ENCODE assay signal across 10 cellular contexts in genomic region chr1:67166196-67166595, GRCh38. TPM values are rescaled to one million over a fixed set of nuclear protein-coding genes. Genes with fewer than 3 reads are reported as not detected.
DNase-seq lines count a peak whose midpoint lies in the region; ATAC-seq and TF ChIP-seq lines count a peak whose summit lies in the region.
"Had no signal": no experiment of that assay in that cellular context is flagged by ENCODE, and none has a peak within 500 bp of the region (broad histone marks: within the 10 kb centered on the region; RNA-seq: fewer than 3 reads in every experiment).

Gene IL23R, plus strand, starts transcription at chr1:67166454. Its CDS starts 1,667 bp downstream, at chr1:67168121.

- H3K9me3 Mint-ChIP-seq in activated T-helper 1 cell treated with anti-CD3 and anti-CD28 coated beads, Interleukin-12 subunit alpha, Interleukin-12 subunit beta, Interleukin-2, Interleukin-4 antibody, amounts not matched to agents 30 ng/mL and 10 ng/mL and 1 ng/mL, durations not matched to agents 14 hours and 24 hours and 36 hours, result peaks cover 5% of the 10 kb centered on the region

- no peaks in the 10 kb centered on the region for H3K27me3 ChIP-seq in brain microvascular endothelial cell (replicated peaks)

- POLR2A ChIA-PET in GM10248 (lab: Yijun Ruan, JAX), result no interaction called here

- H3K4me1 Mint-ChIP-seq in activated T-helper 1 cell treated with anti-CD3 and anti-CD28 coated beads, Interleukin-12 subunit alpha, Interleukin-12 subunit beta, Interleukin-2, Interleukin-4 antibody, amounts not matched to agents 30 ng/mL and 10 ng/mL and 1 ng/mL, durations not matched to agents 14 hours and 24 hours and 36 hours (ENCODE audit: low read depth), result peaks cover 76% of the 10 kb centered on the region

- peak within 1 kb of the TSS; percentile 93 for H3K27ac Mint-ChIP-seq in activated T-helper 1 cell treated with anti-CD3 and anti-CD28 coated beads, Interleukin-12 subunit alpha, Interleukin-12 subunit beta, Interleukin-2, Interleukin-4 antibody, amounts not matched to agents 30 ng/mL and 10 ng/mL and 1 ng/mL, durations not matched to agents 14 hours and 24 hours and 36 hours

- peak; percentile 62 for DNase-seq in GM10248 (ENCODE audit: extremely low spot score)
- DNase-seq in activated T-helper 1 cell treated with anti-CD3 and anti-CD28 coated beads, Interleukin-12 subunit alpha, Interleukin-12 subunit beta, Interleukin-2, Interleukin-4 antibody, amounts not matched to agents 30 ng/mL and 10 ng/mL and 1 ng/mL, durations not matched to agents 14 hours and 24 hours and 36 hours (ENCODE audit: low spot score), result peak; percentile 62
- DNase-seq in brain microvascular endothelial cell, result no peak
- no peak for DNase-seq in NCI-H2196 (lab: John Stamatoyannopoulos, UW; ENCODE audit: unreplicated experiment)
- no peak for DNase-seq in GOT3 (lab: John Stamatoyannopoulos, UW)
- DNase-seq in DMS153 treated with DMSO at 0.1 percent for 48 hours (lab: John Stamatoyannopoulos, UW; ENCODE audit: unreplicated experiment), result no peak
- DNase-seq: NCI-H1092 had no signal

- H3K27ac ChIP-seq in brain microvascular endothelial cell, result no peak within 1 kb of the TSS

- CTCF ChIA-PET in GM10248 (lab: Yijun Ruan, JAX), result interaction anchor here (0.6 to 9.0 kb wide), 4 partner anchors 18 to 108 kb away, joined by 3 to 79 read pairs (median 12); no protein-coding TSS in a partner anchor

- H3K27me3 Mint-ChIP-seq in activated T-helper 1 cell treated with anti-CD3 and anti-CD28 coated beads, Interleukin-12 subunit alpha, Interleukin-12 subunit beta, Interleukin-2, Interleukin-4 antibody, amounts not matched to agents 30 ng/mL and 10 ng/mL and 1 ng/mL, durations not matched to agents 14 hours and 24 hours and 36 hours (ENCODE audit: insufficient read depth), result no peaks in the 10 kb centered on the region

- H3K4me3 ChIP-seq in brain microvascular endothelial cell (ENCODE audit: low read depth, low read length), result no peak within 1 kb of the TSS

- peak; percentile 86 for ATAC-seq in HG02973 (IDR thresholded peaks at IDR 0.05; ENCODE audit: unreplicated experiment)

- in situ Hi-C loops in brain microvascular endothelial cell (cut with HindIII; ENCODE audit: low pct_ligation_motif_present, low sequenced_read_pairs), result no loop called here

- H3K4me3 Mint-ChIP-seq in activated T-helper 1 cell treated with anti-CD3 and anti-CD28 coated beads, Interleukin-12 subunit alpha, Interleukin-12 subunit beta, Interleukin-2, Interleukin-4 antibody, amounts not matched to agents 30 ng/mL and 10 ng/mL and 1 ng/mL, durations not matched to agents 14 hours and 24 hours and 36 hours, result peak within 1 kb of the TSS; percentile 84

- intact Hi-C loops in activated T-helper 1 cell treated with anti-CD3 and anti-CD28 coated beads, Interleukin-12 subunit alpha, Interleukin-12 subunit beta, Interleukin-2, Interleukin-4 antibody, amounts not matched to agents 30 ng/mL and 10 ng/mL and 1 ng/mL, durations not matched to agents 14 hours and 24 hours and 36 hours (cut with micrococcal nuclease), result loop anchor here (1.0 kb wide), 4 partner anchors 8 to 108 kb away; no protein-coding TSS in a partner anchor

- no peaks in the 10 kb centered on the region for H3K36me3 ChIP-seq in brain microvascular endothelial cell (replicated peaks)

- TF ChIP-seq CTCF in GM10248 (IDR thresholded peaks at IDR 0.05; ENCODE audit: control extremely low read depth, extremely low read depth, low read depth, missing control alignments) (no peak), brain microvascular endothelial cell (IDR thresholded peaks at IDR 0.05; ENCODE audit: low read depth, low read length, missing control alignments) (no peak)

- peak; percentile 23 for TF ChIP-seq POLR2A in GM19099 (IDR thresholded peaks at IDR 0.05; ENCODE audit: extremely low read depth, insufficient read length, low read depth)

- peaks cover 14% of the 10 kb centered on the region for H3K36me3 Mint-ChIP-seq in activated T-helper 1 cell treated with anti-CD3 and anti-CD28 coated beads, Interleukin-12 subunit alpha, Interleukin-12 subunit beta, Interleukin-2, Interleukin-4 antibody, amounts not matched to agents 30 ng/mL and 10 ng/mL and 1 ng/mL, durations not matched to agents 14 hours and 24 hours and 36 hours (ENCODE audit: low read depth)

RNA-seq across cellular contexts. Expression of gene IL23R, which starts in this region (rescaled TPM):
- total RNA-seq in activated T-helper 1 cell treated with anti-CD3 and anti-CD28 coated beads, Interleukin-12 subunit alpha, Interleukin-12 subunit beta, Interleukin-2, Interleukin-4 antibody, amounts not matched to agents 30 ng/mL and 10 ng/mL and 1 ng/mL, durations not matched to agents 14 hours and 24 hours and 36 hours, result 13.3 and 14.1 TPM in 2 replicates
- total RNA-seq: mesenteric fat pad had no signal

Comparison
In these comparisons a context has a peak if more than half of its experiments do, and no peak if none do; other contexts are left out.
1. DNase-seq: peak in GM10248 (single experiment) and activated T-helper 1 cell treated with anti-CD3 and anti-CD28 coated beads, Interleukin-12 subunit alpha, Interleukin-12 subunit beta, Interleukin-2, Interleukin-4 antibody, amounts not matched to agents 30 ng/mL and 10 ng/mL and 1 ng/mL, durations not matched to agents 14 hours and 24 hours and 36 hours (single experiment); none in brain microvascular endothelial cell (single experiment), NCI-H2196 (single experiment), GOT3 (single experiment) and DMS153 treated with DMSO at 0.1 percent for 48 hours (single experiment).